26 cellular contexts compared by ENCODE assay signal in the genomic region with DNA sequence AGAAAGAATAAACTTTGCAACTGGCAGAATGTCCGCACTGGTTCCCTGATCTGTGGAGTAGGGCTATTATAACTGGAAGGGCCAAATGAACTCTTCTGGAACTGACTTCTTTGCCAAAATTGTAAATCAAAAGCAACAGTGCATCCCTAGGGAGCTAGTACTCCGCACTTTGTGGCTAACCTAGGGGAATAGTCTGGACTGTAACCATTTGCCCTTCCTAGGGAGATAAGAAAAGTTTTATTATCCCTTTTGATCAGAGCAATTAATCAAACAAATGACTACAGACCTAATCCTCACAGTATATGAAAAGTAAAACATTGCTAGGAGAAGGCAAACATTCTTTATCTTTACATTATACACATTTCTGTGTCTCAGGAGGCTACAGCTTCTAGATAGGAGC. TPM values are rescaled to one million over a fixed set of nuclear protein-coding genes. Genes with fewer than 3 reads are reported as not detected.
"Had no signal": no experiment of that assay in that cellular context is flagged by ENCODE, and none has a peak within 500 bp of the region (broad histone marks: within the 10 kb centered on the region; RNA-seq: fewer than 3 reads in every experiment).

No MANE protein-coding gene starts in this region.

- H3K27me3 ChIP-seq: testis had no signal

- H3K9me3 ChIP-seq: esophagus squamous epithelium, gastroesophageal sphincter, heart left ventricle, left lung, mucosa of descending colon, psoas muscle, sigmoid colon, spleen, testis, tibial artery had no signal

- H3K36me3 Mint-ChIP-seq: mesothelial cell of epicardium; natural killer cell treated with Interleukin-12 subunit alpha and Interleukin-12 subunit beta and Interleukin-15 and Interleukin-18, amount 100 ng/mL, for 72 hours; stimulated activated memory B cell treated with anti-CD40 and anti-IgM and Interleukin-4, amounts not matched to agents 10 μg/mL and 1 μg/mL and 100 μg/mL, for 72 hours; type B pancreatic cell had no signal

- DNase-seq: cortex of kidney; effector memory CD8-positive, alpha-beta T cell; erythroblast; esophagus squamous epithelium; heart left ventricle; kidney; left lung; mesenchymal stem cell; mucosa of descending colon; naive B cell; nucleus accumbens; psoas muscle; right cardiac atrium; sigmoid colon; spleen; stimulated activated CD4-positive, alpha-beta T cell treated with anti-CD3 and anti-CD28 coated beads, Interleukin-4, amount 100 ng/mL, for 4 hours; stimulated activated naive CD8-positive, alpha-beta T cell treated with anti-CD3 and anti-CD28 coated beads, Interleukin-15, Interleukin-2, amounts not matched to agents 100 U/mL and 50 U/mL, for 24 hours; substantia nigra; testis; tibial artery had no signal

- H3K36me3 ChIP-seq: esophagus squamous epithelium, gastroesophageal sphincter, heart left ventricle, left lung, sigmoid colon, spleen, tibial artery had no signal

- H3K9me3 Mint-ChIP-seq: effector memory CD8-positive, alpha-beta T cell; mesothelial cell of epicardium; naive B cell; natural killer cell treated with Interleukin-12 subunit alpha and Interleukin-12 subunit beta and Interleukin-15 and Interleukin-18, amount 100 ng/mL, for 72 hours; stimulated activated memory B cell treated with anti-CD40 and anti-IgM and Interleukin-4, amounts not matched to agents 10 μg/mL and 1 μg/mL and 100 μg/mL, for 72 hours; type B pancreatic cell had no signal

- H3K4me3 ChIP-seq: esophagus squamous epithelium, gastroesophageal sphincter, heart left ventricle, hepatocyte, left lung, mucosa of descending colon, psoas muscle, sigmoid colon, spleen, testis, tibial artery had no signal

- H3K4me3 Mint-ChIP-seq: effector memory CD8-positive, alpha-beta T cell; mesothelial cell of epicardium; naive B cell; natural killer cell treated with Interleukin-12 subunit alpha and Interleukin-12 subunit beta and Interleukin-15 and Interleukin-18, amount 100 ng/mL, for 72 hours; stimulated activated memory B cell treated with anti-CD40 and anti-IgM and Interleukin-4, amounts not matched to agents 10 μg/mL and 1 μg/mL and 100 μg/mL, for 72 hours; type B pancreatic cell had no signal

- H3K27ac Mint-ChIP-seq: effector memory CD8-positive, alpha-beta T cell; mesothelial cell of epicardium; naive B cell; natural killer cell treated with Interleukin-12 subunit alpha and Interleukin-12 subunit beta and Interleukin-15 and Interleukin-18, amount 100 ng/mL, for 72 hours; stimulated activated memory B cell treated with anti-CD40 and anti-IgM and Interleukin-4, amounts not matched to agents 10 μg/mL and 1 μg/mL and 100 μg/mL, for 72 hours; type B pancreatic cell had no signal

- H3K4me1 ChIP-seq: psoas muscle had no signal

- H3K27ac ChIP-seq: esophagus squamous epithelium, gastroesophageal sphincter, heart left ventricle, hepatocyte, left lung, psoas muscle, sigmoid colon, spleen, testis, tibial artery had no signal

- ATAC-seq: effector memory CD8-positive, alpha-beta T cell; gastroesophageal sphincter; heart left ventricle; left lung; mucosa of descending colon; psoas muscle; right cardiac atrium; stimulated activated memory B cell treated with anti-CD40 and anti-IgM and Interleukin-4, amounts not matched to agents 10 μg/mL and 1 μg/mL and 100 μg/mL, for 72 hours; stimulated activated naive CD8-positive, alpha-beta T cell treated with anti-CD3 and anti-CD28 coated beads, Interleukin-15, Interleukin-2, amounts not matched to agents 100 U/mL and 50 U/mL, for 24 hours had no signal

RNA-seq across cellular contexts. Expression of gene STEAP1B, which starts 45.6 kb away (rescaled TPM):
- total RNA-seq: hepatocyte had no signal
